Comparison of ENCODE assay signal across 19 cellular contexts in genomic region chr18:79781331-79781941, GRCh38. TPM values are rescaled to one million over a fixed set of nuclear protein-coding genes. Genes with fewer than 3 reads are reported as not detected.
DNase-seq lines count a peak whose midpoint lies in the region; ATAC-seq, FAIRE-seq and TF ChIP-seq lines count a peak whose summit lies in the region.
"Had no signal": no experiment of that assay in that cellular context is flagged by ENCODE, and none has a peak within 500 bp of the region (broad histone marks: within the 10 kb centered on the region; RNA-seq: fewer than 3 reads in every experiment).

No MANE protein-coding gene starts in this region.

- H3K9me1 ChIP-seq in K562 (ENCODE audit: control insufficient read depth, insufficient read depth, low read length): no peaks in the 10 kb centered on the region

- no peaks in the 10 kb centered on the region for H4K20me1 ChIP-seq in K562 (replicated peaks; ENCODE audit: control insufficient read depth, insufficient read depth, low read length)

- no peak overlapping the region for H3K9ac ChIP-seq in K562 (ENCODE audit: insufficient read depth in 1 of 2, low read depth in 2 of 2, low read length in 2 of 2)

- peaks cover 17 to 90% of the 10 kb centered on the region in 2 experiments for H3K27me3 ChIP-seq in K562 (ENCODE audit: control insufficient read depth in 2 of 2, insufficient read depth in 2 of 2, low read length in 2 of 2)
- H3K27me3 ChIP-seq in testis: no peaks in the 10 kb centered on the region
- H3K27me3 ChIP-seq in gastrocnemius medialis: peaks cover 22 to 29% (median 25%) of the 10 kb centered on the region in 3 donors

- H2AFZ ChIP-seq in K562 (ENCODE audit: low read depth, low read length): no peak overlapping the region

- H3K4me3 ChIP-seq in K562 (no peak overlapping the region), testis (no peak overlapping the region), gastrocnemius medialis (no peak overlapping the region)
- H3K4me3 ChIP-seq: MG63 had no signal

- no peaks in the 10 kb centered on the region for H3K9me3 ChIP-seq in K562 (replicated peaks; ENCODE audit: control insufficient read depth, insufficient read depth, low read depth, low read length)
- no peaks in the 10 kb centered on the region for H3K9me3 ChIP-seq in testis
- H3K9me3 ChIP-seq in gastrocnemius medialis: no peaks in the 10 kb centered on the region
- H3K9me3 ChIP-seq: MG63 had no signal

- peak; percentile 40 for DNase-seq in activated CD8-positive, alpha-beta memory T cell treated with anti-CD3 and anti-CD28 coated beads, Interleukin-2, amount 50 U/mL, for 48 hours
- no peak for DNase-seq in activated CD8-positive, alpha-beta memory T cell treated with anti-CD3 and anti-CD28 coated beads, Interleukin-2, amount 50 U/mL, for 4 hours
- DNase-seq in K562 (ENCODE audit: extremely low read depth in 1 of 4, low spot score in 3 of 4): no peak
- peak; percentile 78 for DNase-seq in mesenteric fat pad (ENCODE audit: low spot score)
- DNase-seq in testis: peak; percentile 10
- no peak for DNase-seq in activated CD4-positive, alpha-beta T cell treated with anti-CD3 and anti-CD28 coated beads, Interleukin-2, amount 50 U/mL, for 48 hours
- no peak for DNase-seq in gastrocnemius medialis
- DNase-seq: 8988T, DMS79, H9, MG63, NCI-H1048, NCI-H1436, NCI-H1930, NCI-H226, NCI-H524 treated with DMSO at 0.1 percent for 48 hours, PC-3 had no signal

- no peaks in the 10 kb centered on the region for H3K79me2 ChIP-seq in K562 (ENCODE audit: control insufficient read depth, insufficient read depth, low read length)

- H3K36me3 ChIP-seq in K562 (ENCODE audit: control insufficient read depth, insufficient read depth, low read length) (no peaks in the 10 kb centered on the region), testis (ENCODE audit: low read depth, missing control alignments) (no peaks in the 10 kb centered on the region), gastrocnemius medialis (no peaks in the 10 kb centered on the region)
- H3K36me3 ChIP-seq: MG63 had no signal

- H3K27ac ChIP-seq in K562 (ENCODE audit: extremely low read depth, low read depth, low read length): no peak overlapping the region
- no peak overlapping the region for H3K27ac ChIP-seq in testis
- no peak overlapping the region for H3K27ac ChIP-seq in gastrocnemius medialis

- TF ChIP-seq RAD21 in K562 (CRISPR knock-in tag; conservative IDR thresholded peaks at IDR 0.05 in 1 of 2, IDR thresholded peaks at IDR 0.05 in 1 of 2): no peak

- TF ChIP-seq POLR2A in K562 (conservative IDR thresholded peaks at IDR 0.05) (no peak), testis (IDR thresholded peaks at IDR 0.05) (no peak), gastrocnemius medialis (IDR thresholded peaks at IDR 0.05) (no peak)

- CTCF ChIA-PET in K562 (lab: Yijun Ruan, JAX; ENCODE audit: low intra/inter-chr PET ratio): no interaction called here

- in situ Hi-C loops in K562 (cut with MboI): no loop called here
- in situ Hi-C loops in gastrocnemius medialis (cut with MboI; ENCODE audit: low sequenced_read_pairs in 4 of 4): no loop called here

- no TSS peak for BruUV-seq in K562 (replicated peaks; lab: Mats Ljungman, UMichigan)

- TF ChIP-seq EP300 in K562 (IDR thresholded peaks at IDR 0.05; ENCODE audit: low read length): no peak

- 3% methylated on average over 11 of the region's 17 CpGs for WGBS in K562 (ENCODE audit: insufficient coverage, low coverage, missing lambda C conversion rate)
- 67 to 79% methylated on average over 10 to 17 of the region's 17 CpGs for WGBS in testis, 2 donors

- intact Hi-C loops in K562 (cut with micrococcal nuclease): no loop called here
- intact Hi-C loops in testis (cut with DNase I; ENCODE audit: low total_unique reads): no loop called here
- intact Hi-C loops in gastrocnemius medialis (cut with DNase I; ENCODE audit: low total_unique reads): no loop called here

- POLR2A ChIA-PET in K562 (lab: Yijun Ruan, JAX): no interaction called here

- no peak overlapping the region for H3K4me2 ChIP-seq in K562 (ENCODE audit: insufficient read depth, low read length)

- ATAC-seq in K562: peak; percentile 32; the same call in 1 of the 3 replicates
- no peak for ATAC-seq in GM19467 (IDR thresholded peaks at IDR 0.05; ENCODE audit: unreplicated experiment)
- no peak for ATAC-seq in gastrocnemius medialis
- ATAC-seq: PC-3 had no signal

- FAIRE-seq in K562 (lab: Jason Lieb, UNC): no peak

- H3K4me1 ChIP-seq in K562 (replicated peaks in 1 of 2; ENCODE audit: control insufficient read depth in 2 of 2, insufficient read depth in 2 of 2, low read length in 2 of 2): peaks cover 0 to 5% of the 10 kb centered on the region in 2 experiments; a peak in 2 of 5 replicates
- no peaks in the 10 kb centered on the region for H3K4me1 ChIP-seq in testis
- H3K4me1 ChIP-seq in gastrocnemius medialis: no peaks in the 10 kb centered on the region

- TF ChIP-seq CTCF in K562 (IDR thresholded peaks at IDR 0.05 in 2 of 3, conservative IDR thresholded peaks at IDR 0.05 in 1 of 3; ENCODE audit: insufficient read depth in 2 of 3, low read depth in 1 of 3, low read length in 3 of 3): no peak
- no peak for TF ChIP-seq CTCF in testis (IDR thresholded peaks at IDR 0.05)
- no peak for TF ChIP-seq CTCF in gastrocnemius medialis (IDR thresholded peaks at IDR 0.05 in 4 of 5, conservative IDR thresholded peaks at IDR 0.05 in 1 of 5)

TF ChIP-seq in K562, 482 proteins besides CTCF, POLR2A, EP300 and RAD21:
- TF ChIP-seq IRF2 (CRISPR knock-in tag; IDR thresholded peaks at IDR 0.05): no peak
- TF ChIP-seq E2F8 (IDR thresholded peaks at IDR 0.05; ENCODE audit: low read depth, partially characterized antibody): no peak
- TF ChIP-seq KLF13 (tag; IDR thresholded peaks at IDR 0.05; ENCODE audit: borderline replicate concordance, low read depth): no peak

RNA-seq across cellular contexts. Expression of gene KCNG2, which starts 16.3 kb away (rescaled TPM):
- not detected in 2 replicates for total RNA-seq in K562 (2011; cell fraction: chromatin; rRNA removed; ENCODE audit: low replicate concordance)
- total RNA-seq in K562 (2011; cell fraction: nucleolus; rRNA removed): not detected in 2 replicates
- total RNA-seq in K562 (2011; cell fraction: nucleoplasm; rRNA removed): not detected in 2 replicates
- total RNA-seq in K562 (2014; rRNA removed) (not detected in 2 replicates), K562 (2014; rRNA removed; fragmentation: Illumina TruSeq; extraction: Trizol) (not detected in 2 replicates), K562 (2015; rRNA removed; fragmentation: Illumina TruSeq; extraction: Trizol) (not detected in 2 replicates), K562 (2021) (not detected in 2 replicates), mesenteric fat pad (0.51 TPM), testis (1 to 10 TPM; 7.2 to 7.6 TPM), gastrocnemius medialis (under 1 TPM in 1 of 4 donors, not detected in 3; 0.55 TPM)
- polyA plus RNA-seq in K562 (2011; rRNA removed) (not detected in 2 replicates), K562 (2014; fragmentation: Illumina TruSeq; extraction: Trizol) (not detected in 2 replicates), K562 (2014; fragmentation: Nextera tagmentation; extraction: Ambion mirVana) (not detected), K562 (2014; rRNA removed) (not detected in 2 replicates), testis (ENCODE audit: insufficient read depth, low read depth, low replicate concordance) (0.50 TPM)
- polyA plus RNA-seq in K562 (2011; cell fraction: cytosol; rRNA removed): not detected in 2 replicates
- polyA plus RNA-seq in K562 (2011; cell fraction: nucleus; rRNA removed): not detected in 2 replicates
- not detected in 2 replicates for polyA plus RNA-seq in K562 (2012)
- polyA minus RNA-seq in K562 (2011; rRNA and poly(A)+ RNA removed): not detected in 2 replicates
- polyA minus RNA-seq in K562 (2011; cell fraction: cytosol; rRNA and poly(A)+ RNA removed): not detected in 2 replicates
- polyA minus RNA-seq in K562 (2011; cell fraction: nucleus; rRNA and poly(A)+ RNA removed): not detected in 2 replicates
- total RNA-seq: PC-3 had no signal
- polyA plus RNA-seq: CD14-positive monocyte had no signal

Comparison
In these comparisons a context has a peak if more than half of its experiments do, and no peak if none do; other contexts are left out.
1. DNase-seq: peak in activated CD8-positive, alpha-beta memory T cell treated with anti-CD3 and anti-CD28 coated beads, Interleukin-2, amount 50 U/mL, for 48 hours (single experiment), mesenteric fat pad (single experiment) and testis (single experiment); none in activated CD8-positive, alpha-beta memory T cell treated with anti-CD3 and anti-CD28 coated beads, Interleukin-2, amount 50 U/mL, for 4 hours (single experiment), K562 (0 of 4), activated CD4-positive, alpha-beta T cell treated with anti-CD3 and anti-CD28 coated beads, Interleukin-2, amount 50 U/mL, for 48 hours (0 of 2) and gastrocnemius medialis (0 of 2).